19 cellular contexts compared by ENCODE assay signal in genomic region chr21:43814215-43815106, GRCh38. TPM values are rescaled to one million over a fixed set of nuclear protein-coding genes. Genes with fewer than 3 reads are reported as not detected.
DNase-seq lines count a peak whose midpoint lies in the region; ATAC-seq, FAIRE-seq and TF ChIP-seq lines count a peak whose summit lies in the region.
"Had no signal": no experiment of that assay in that cellular context is flagged by ENCODE, and none has a peak within 500 bp of the region (broad histone marks: within the 10 kb centered on the region; RNA-seq: fewer than 3 reads in every experiment).

No MANE protein-coding gene starts in this region.

- no peak for TF ChIP-seq EP300 in HepG2 (IDR thresholded peaks at IDR 0.05; ENCODE audit: low read depth in 2 of 2, low read length in 2 of 2)
- TF ChIP-seq EP300 in HepG2 (CRISPR knock-in tag; IDR thresholded peaks at IDR 0.05; ENCODE audit: borderline replicate concordance), result no peak

- ATAC-seq in HepG2 (peak; percentile 1; the same call in 2 of the 3 replicates), HG03135 (IDR thresholded peaks at IDR 0.05; ENCODE audit: unreplicated experiment) (no peak), HG03571 (IDR thresholded peaks at IDR 0.05; ENCODE audit: unreplicated experiment) (no peak)
- ATAC-seq: activated CD4-positive, CD25-positive, alpha-beta regulatory T cell treated with anti-CD3 and anti-CD28 coated beads, Interleukin-2, amount 50 U/mL, for 24 hours had no signal

- H3K27me3 ChIP-seq in SJCRH30 (0 out of 2 replicates have a peak, but pooled peaks cover 7% of the 10 kb centered on the region), HepG2 (ENCODE audit: control insufficient read depth in 1 of 2, insufficient read depth in 2 of 2, low read length in 2 of 2) (peaks cover 3 to 11% of the 10 kb centered on the region in 2 experiments; a peak in 4 of 5 replicates)
- H3K27me3 ChIP-seq: BE2C, breast epithelium had no signal

- H3K79me2 ChIP-seq in HepG2 (ENCODE audit: insufficient read depth, low read length), result no peaks in the 10 kb centered on the region

- no peak for TF ChIP-seq CTCF in AG10803 (conservative IDR thresholded peaks at IDR 0.05; ENCODE audit: low read length)
- TF ChIP-seq CTCF in HepG2 (CRISPR knock-in tag; IDR thresholded peaks at IDR 0.05), result no peak

- no peak overlapping the region for H3K9ac ChIP-seq in HepG2 (ENCODE audit: insufficient read depth, low read depth, low read length)

- CTCF ChIA-PET in HepG2 (lab: Yijun Ruan, JAX; ENCODE audit: low intra/inter-chr PET ratio, low total read pairs), result no interaction called here

- no peak for TF ChIP-seq RAD21 in HepG2 (CRISPR knock-in tag; IDR thresholded peaks at IDR 0.05)

- H2AFZ ChIP-seq in HepG2 (ENCODE audit: low read length), result no peak overlapping the region

- no TSS peak for BruUV-seq in HepG2 (replicated peaks; lab: Mats Ljungman, UMichigan)

- POLR2A ChIA-PET in HepG2 (lab: Yijun Ruan, JAX), result no interaction called here

- peak; percentile 32 for DNase-seq in AG10803 (ENCODE audit: low read depth)
- peak; percentile 68 for DNase-seq in ELF-1 (ENCODE audit: low read depth, low spot score)
- DNase-seq in SJCRH30, result peak; percentile 64 to 73
- DNase-seq in HepG2 (ENCODE audit: low spot score), result no peak
- no peak for DNase-seq in NCI-H2081 treated with DMSO at 0.1 percent for 48 hours (lab: John Stamatoyannopoulos, UW)
- DNase-seq in activated CD4-positive, alpha-beta T cell treated with anti-CD3 and anti-CD28 coated beads for 4 hours, result no peak
- DNase-seq: activated naive CD4-positive, alpha-beta T cell treated with anti-CD3 and anti-CD28 coated beads, Interleukin-2, amount 10 ng/mL, durations not matched to agents 7 days and 5 days; BE2C; effector CD4-positive, alpha-beta T cell; HFFc6; Kasumi-1; NCI-H1436 treated with DMSO at 0.1 percent for 48 hours; NCI-H524 treated with DMSO at 0.1 percent for 48 hours; stimulated activated CD4-positive, alpha-beta T cell treated with anti-CD3 and anti-CD28 coated beads, Interleukin-4, amount 100 ng/mL, for 4 hours had no signal

- peak overlapping the region; percentile 60 for H3K4me2 ChIP-seq in HepG2 (ENCODE audit: low read depth, low read length)

- intact Hi-C loops in HepG2 (cut with micrococcal nuclease; ENCODE audit: unreplicated experiment), result loop anchor here (10.0 kb wide), 1 partner anchor 100 kb away; no protein-coding TSS in a partner anchor

- no peaks in the 10 kb centered on the region for H4K20me1 ChIP-seq in HepG2 (ENCODE audit: insufficient read depth, low read length)

- H3K36me3 ChIP-seq in SJCRH30, result no peaks in the 10 kb centered on the region
- H3K36me3 ChIP-seq in HepG2 (replicated peaks in 1 of 2; ENCODE audit: control insufficient read depth in 1 of 2, insufficient read depth in 2 of 2, low read length in 2 of 2), result no peaks in the 10 kb centered on the region; a peak in 1 of 5 replicates
- H3K36me3 ChIP-seq: BE2C, breast epithelium, neutrophil had no signal

- H3K4me1 ChIP-seq in SJCRH30 (peaks cover 8% of the 10 kb centered on the region; the same call in 1 of the 2 replicates), HepG2 (ENCODE audit: insufficient read depth, low read length) (peaks cover 65% of the 10 kb centered on the region)

- no peak for TF ChIP-seq POLR2A in HepG2 (IDR thresholded peaks at IDR 0.05; ENCODE audit: insufficient read depth in 1 of 2, low read depth in 2 of 2, low read length in 2 of 2)

- no peak for FAIRE-seq in HepG2 (lab: Jason Lieb, UNC)

- H3K4me3 ChIP-seq in AG10803 (ENCODE audit: low read length), result no peak overlapping the region
- H3K4me3 ChIP-seq in SJCRH30, result no peak overlapping the region
- peak overlapping the region in 1 of 3 experiments; percentile 46; a peak in 2 of 6 replicates for H3K4me3 ChIP-seq in HepG2 (replicated peaks in 1 of 3; ENCODE audit: insufficient read depth in 1 of 3, low read depth in 2 of 3, low read length in 3 of 3)
- H3K4me3 ChIP-seq: breast epithelium had no signal

- no peaks in the 10 kb centered on the region for H3K9me3 ChIP-seq in SJCRH30 (replicated peaks)
- no peaks in the 10 kb centered on the region for H3K9me3 ChIP-seq in HepG2 (ENCODE audit: low read length)
- H3K9me3 ChIP-seq: BE2C, neutrophil had no signal

- in situ Hi-C loops in HepG2 (cut with HindIII; ENCODE audit: extremely low pct_ligation_motif_present, low pct_unique_long_range_greater_than_20kb), result loop anchor here (5.0 kb wide), 1 partner anchor 123 kb away; no protein-coding TSS in a partner anchor

- WGBS in HepG2 (ENCODE audit: low lambda C conversion rate), result 40% methylated on average over 24 of the region's 28 CpGs

- H3K27ac ChIP-seq in SJCRH30 (no peak overlapping the region), HepG2 (ENCODE audit: extremely low read length, insufficient read depth, low read length) (no peak overlapping the region)
- H3K27ac ChIP-seq: neutrophil had no signal

RNA-seq across cellular contexts. Expression of gene RRP1, which starts 25.1 kb away (rescaled TPM):
- total RNA-seq in SJCRH30 (2014; rRNA removed; shearing (Covaris generic)), result 33.5 and 36.2 TPM in 2 replicates
- 24.6 and 35.1 TPM in 2 replicates for total RNA-seq in HepG2 (2016; rRNA removed; fragmentation: Illumina TruSeq; extraction: Trizol)
- total RNA-seq in HepG2 (2016; cell fraction: cytosol; rRNA removed; fragmentation: Illumina TruSeq; extraction: Trizol; ENCODE audit: low read depth), result 16.9 and 17.1 TPM in 2 replicates
- total RNA-seq in HepG2 (2016; cell fraction: insoluble cytoplasmic fraction; rRNA removed; fragmentation: Illumina TruSeq; extraction: Trizol), result 24.1 and 32.9 TPM in 2 replicates
- 10.3 and 11.2 TPM in 2 replicates for total RNA-seq in HepG2 (2016; cell fraction: membrane; rRNA removed; fragmentation: Illumina TruSeq; extraction: Trizol)
- 29.9 and 34.8 TPM in 2 replicates for total RNA-seq in HepG2 (2016; cell fraction: nucleus; rRNA removed; fragmentation: Illumina TruSeq; extraction: Trizol)
- polyA plus RNA-seq in HepG2 (2011; rRNA removed), result 20.1 and 22.2 TPM in 2 replicates
- polyA plus RNA-seq in HepG2 (2011; cell fraction: cytosol; rRNA removed), result 11.2 and 11.3 TPM in 2 replicates
- polyA plus RNA-seq in HepG2 (2011; cell fraction: nucleus; rRNA removed), result 110 and 114 TPM in 2 replicates
- polyA plus RNA-seq in HepG2 (2012), result 22.7 and 27.0 TPM in 2 replicates
- 3.0 and 3.7 TPM in 2 replicates for polyA plus RNA-seq in HepG2 (2016; cell fraction: cytosol; fragmentation: Illumina TruSeq; extraction: Trizol; ENCODE audit: low read depth)
- polyA plus RNA-seq in HepG2 (2016; cell fraction: insoluble cytoplasmic fraction; fragmentation: Illumina TruSeq; extraction: Trizol; ENCODE audit: low read depth), result 25.7 and 32.8 TPM in 2 replicates
- polyA plus RNA-seq in HepG2 (2016; cell fraction: membrane; fragmentation: Illumina TruSeq; extraction: Trizol; ENCODE audit: low read depth), result 4.3 and 6.1 TPM in 2 replicates
- polyA plus RNA-seq in HepG2 (2016; cell fraction: nucleus; fragmentation: Illumina TruSeq; extraction: Trizol; ENCODE audit: insufficient read depth, low read depth), result 70.6 and 74.1 TPM in 2 replicates
- polyA minus RNA-seq in HepG2 (2011; rRNA and poly(A)+ RNA removed; ENCODE audit: low replicate concordance), result 9.8 and 26.9 TPM in 2 replicates
- 5.9 and 9.7 TPM in 2 replicates for polyA minus RNA-seq in HepG2 (2011; cell fraction: cytosol; rRNA and poly(A)+ RNA removed)
- 27.0 and 37.2 TPM in 2 replicates for polyA minus RNA-seq in HepG2 (2011; cell fraction: nucleus; rRNA and poly(A)+ RNA removed)

RNA-seq across cellular contexts. Expression of gene CSTB, which starts 38.4 kb away (rescaled TPM):
- total RNA-seq in SJCRH30 (2014; rRNA removed; shearing (Covaris generic)), result 18.7 and 19.0 TPM in 2 replicates
- total RNA-seq in HepG2 (2016; rRNA removed; fragmentation: Illumina TruSeq; extraction: Trizol), result 11.7 and 15.8 TPM in 2 replicates
- total RNA-seq in HepG2 (2016; cell fraction: cytosol; rRNA removed; fragmentation: Illumina TruSeq; extraction: Trizol; ENCODE audit: low read depth), result 8.0 and 9.1 TPM in 2 replicates
- 11.9 and 14.9 TPM in 2 replicates for total RNA-seq in HepG2 (2016; cell fraction: insoluble cytoplasmic fraction; rRNA removed; fragmentation: Illumina TruSeq; extraction: Trizol)
- total RNA-seq in HepG2 (2016; cell fraction: membrane; rRNA removed; fragmentation: Illumina TruSeq; extraction: Trizol), result 9.8 and 11.8 TPM in 2 replicates
- 6.6 and 7.1 TPM in 2 replicates for total RNA-seq in HepG2 (2016; cell fraction: nucleus; rRNA removed; fragmentation: Illumina TruSeq; extraction: Trizol)
- 94.1 and 110 TPM in 2 replicates for polyA plus RNA-seq in HepG2 (2011; rRNA removed)
- 129 and 137 TPM in 2 replicates for polyA plus RNA-seq in HepG2 (2011; cell fraction: cytosol; rRNA removed)
- polyA plus RNA-seq in HepG2 (2011; cell fraction: nucleus; rRNA removed), result 53.4 and 59.2 TPM in 2 replicates
- polyA plus RNA-seq in HepG2 (2012), result 58.7 and 69.9 TPM in 2 replicates
- polyA plus RNA-seq in HepG2 (2016; cell fraction: cytosol; fragmentation: Illumina TruSeq; extraction: Trizol; ENCODE audit: low read depth), result 34.3 and 43.0 TPM in 2 replicates
- polyA plus RNA-seq in HepG2 (2016; cell fraction: insoluble cytoplasmic fraction; fragmentation: Illumina TruSeq; extraction: Trizol; ENCODE audit: low read depth), result 53.0 and 57.2 TPM in 2 replicates
- polyA plus RNA-seq in HepG2 (2016; cell fraction: membrane; fragmentation: Illumina TruSeq; extraction: Trizol; ENCODE audit: low read depth), result 32.8 and 40.2 TPM in 2 replicates
- polyA plus RNA-seq in HepG2 (2016; cell fraction: nucleus; fragmentation: Illumina TruSeq; extraction: Trizol; ENCODE audit: insufficient read depth, low read depth), result 34.9 and 36.2 TPM in 2 replicates
- polyA minus RNA-seq in HepG2 (2011; rRNA and poly(A)+ RNA removed; ENCODE audit: low replicate concordance), result 37.2 and 51.7 TPM in 2 replicates
- polyA minus RNA-seq in HepG2 (2011; cell fraction: cytosol; rRNA and poly(A)+ RNA removed), result 24.0 and 25.6 TPM in 2 replicates
- 9.0 and 15.4 TPM in 2 replicates for polyA minus RNA-seq in HepG2 (2011; cell fraction: nucleus; rRNA and poly(A)+ RNA removed)

RNA-seq across cellular contexts. Expression of gene AGPAT3, which starts 50.6 kb away (rescaled TPM):
- 16.4 and 18.3 TPM in 2 replicates for total RNA-seq in SJCRH30 (2014; rRNA removed; shearing (Covaris generic))
- total RNA-seq in HepG2 (2016; rRNA removed; fragmentation: Illumina TruSeq; extraction: Trizol), result 46.8 and 54.4 TPM in 2 replicates
- total RNA-seq in HepG2 (2016; cell fraction: cytosol; rRNA removed; fragmentation: Illumina TruSeq; extraction: Trizol; ENCODE audit: low read depth), result 14.8 and 16.1 TPM in 2 replicates
- 41.2 and 56.0 TPM in 2 replicates for total RNA-seq in HepG2 (2016; cell fraction: insoluble cytoplasmic fraction; rRNA removed; fragmentation: Illumina TruSeq; extraction: Trizol)
- total RNA-seq in HepG2 (2016; cell fraction: membrane; rRNA removed; fragmentation: Illumina TruSeq; extraction: Trizol), result 53.6 and 57.0 TPM in 2 replicates
- total RNA-seq in HepG2 (2016; cell fraction: nucleus; rRNA removed; fragmentation: Illumina TruSeq; extraction: Trizol), result 49.6 and 56.0 TPM in 2 replicates
- 32.2 and 40.5 TPM in 2 replicates for polyA plus RNA-seq in HepG2 (2011; rRNA removed)
- polyA plus RNA-seq in HepG2 (2011; cell fraction: cytosol; rRNA removed), result 34.8 and 46.1 TPM in 2 replicates
- polyA plus RNA-seq in HepG2 (2011; cell fraction: nucleus; rRNA removed), result 58.5 and 63.8 TPM in 2 replicates
- 30.3 and 31.7 TPM in 2 replicates for polyA plus RNA-seq in HepG2 (2012)
- polyA plus RNA-seq in HepG2 (2016; cell fraction: cytosol; fragmentation: Illumina TruSeq; extraction: Trizol; ENCODE audit: low read depth), result 19.7 and 23.3 TPM in 2 replicates
- polyA plus RNA-seq in HepG2 (2016; cell fraction: insoluble cytoplasmic fraction; fragmentation: Illumina TruSeq; extraction: Trizol; ENCODE audit: low read depth), result 37.4 and 44.0 TPM in 2 replicates
- 43.7 and 47.5 TPM in 2 replicates for polyA plus RNA-seq in HepG2 (2016; cell fraction: membrane; fragmentation: Illumina TruSeq; extraction: Trizol; ENCODE audit: low read depth)
- polyA plus RNA-seq in HepG2 (2016; cell fraction: nucleus; fragmentation: Illumina TruSeq; extraction: Trizol; ENCODE audit: insufficient read depth, low read depth), result 78.1 and 78.9 TPM in 2 replicates
- 56.4 and 145 TPM in 2 replicates for polyA minus RNA-seq in HepG2 (2011; rRNA and poly(A)+ RNA removed; ENCODE audit: low replicate concordance)
- polyA minus RNA-seq in HepG2 (2011; cell fraction: cytosol; rRNA and poly(A)+ RNA removed), result 41.5 and 50.9 TPM in 2 replicates
- polyA minus RNA-seq in HepG2 (2011; cell fraction: nucleus; rRNA and poly(A)+ RNA removed), result 28.1 and 33.7 TPM in 2 replicates

Comparison
In these comparisons a context has a peak if more than half of its experiments do, and no peak if none do; other contexts are left out.
1. DNase-seq: peak in AG10803 (single experiment), ELF-1 (single experiment) and SJCRH30 (2 of 2); none in HepG2 (single experiment), NCI-H2081 treated with DMSO at 0.1 percent for 48 hours (single experiment) and activated CD4-positive, alpha-beta T cell treated with anti-CD3 and anti-CD28 coated beads for 4 hours (0 of 2).